11 cellular contexts compared by ENCODE assay signal in the genomic region with DNA sequence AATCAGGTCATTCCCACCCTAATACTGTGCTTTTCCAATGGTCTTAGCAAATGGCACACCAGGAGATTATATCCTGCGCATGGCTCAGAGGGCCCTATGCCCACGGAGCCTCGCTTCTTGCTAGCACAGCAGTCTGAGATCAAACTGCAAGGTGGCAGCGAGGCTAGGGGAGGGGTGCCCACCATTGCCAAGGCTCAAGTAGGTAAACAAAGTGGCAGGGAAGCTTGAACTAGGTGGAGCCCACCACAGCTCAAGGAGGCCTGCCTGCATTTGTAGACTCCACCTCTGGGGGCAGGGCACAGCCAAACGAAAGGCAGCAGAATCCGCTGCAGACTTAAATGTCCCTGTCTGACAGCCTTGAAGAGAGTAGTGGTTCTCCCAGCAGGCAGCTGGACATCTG. TPM values are rescaled to one million over a fixed set of nuclear protein-coding genes. Genes with fewer than 3 reads are reported as not detected.
"Had no signal": no experiment of that assay in that cellular context is flagged by ENCODE, and none has a peak within 500 bp of the region (broad histone marks: within the 10 kb centered on the region; RNA-seq: fewer than 3 reads in every experiment).

No MANE protein-coding gene starts in this region.

RNA-seq across cellular contexts. Expression of a gene that starts 23.5 kb away (rescaled TPM):
- total RNA-seq: neural crest cell, osteocyte, progenitor cell of endocrine pancreas, prostate gland, right atrium auricular region, right cardiac atrium, right lobe of liver, smooth muscle cell had no signal
- polyA plus RNA-seq: neural cell, ovary, pancreas, right cardiac atrium had no signal
